In the genomic region with DNA sequence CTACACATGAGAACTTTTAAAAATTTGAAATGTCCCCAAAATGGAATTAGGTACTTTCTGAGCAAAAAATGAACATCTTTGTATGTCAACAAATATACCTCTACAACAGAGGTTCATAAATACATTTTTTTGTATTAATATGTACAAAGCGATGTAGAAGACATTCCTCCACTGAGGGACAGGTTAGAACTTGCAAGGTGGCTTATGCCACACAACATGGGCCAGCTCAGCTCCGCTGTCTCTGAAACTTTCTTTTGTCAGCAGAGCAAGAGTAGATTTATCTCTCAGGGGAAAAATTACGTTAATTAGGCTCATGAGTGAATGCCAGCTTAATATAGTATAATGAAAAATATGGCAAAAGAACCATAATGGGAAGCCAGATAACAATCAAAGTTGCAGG, we compare ENCODE assay signal across 31 cellular contexts.
"Had no signal": no experiment of that assay in that cellular context is flagged by ENCODE, and none has a peak within 500 bp of the region (broad histone marks: within the 10 kb centered on the region; RNA-seq: fewer than 3 reads in every experiment).

No MANE protein-coding gene starts in this region.

- H3K4me2 ChIP-seq: PC-9, SK-N-SH had no signal

- H3K27ac ChIP-seq: PC-9, RWPE1, SJSA1 had no signal

- H3K36me3 ChIP-seq: SJSA1 had no signal

- H2AFZ ChIP-seq: PC-9 had no signal

- ATAC-seq: K562, Panc1, Right ventricle myocardium inferior had no signal

- H3K9ac ChIP-seq: SK-N-SH had no signal

- H3K4me3 ChIP-seq: K562, PC-9, SJSA1 had no signal

- DNase-seq: Kasumi-1, KG1, MM.1S, MV-4-11, NCI-H1092, NCI-H1105, NCI-H1436, NCI-H146, NCI-H1694, NCI-H187, NCI-H1930, NCI-H2029 treated with DMSO at 0.1 percent for 48 hours, NCI-H2081 treated with DMSO at 0.1 percent for 48 hours, NCI-H2107, NCI-H2171, NCI-H226, NCI-H446 treated with DMSO at 0.1 percent for 48 hours, NCI-H510A, NCI-H524, NCI-H526, NCI-H69, NCI-H748 treated with DMSO at 0.1 percent for 48 hours, NCI-H82, PC-9, SHP77 treated with DMSO at 0.1 percent for 48 hours, SK-N-SH had no signal

- H3K9me3 ChIP-seq: SJSA1, SK-N-SH had no signal

- H3K4me1 ChIP-seq: SJSA1 had no signal
